In the genomic region with DNA sequence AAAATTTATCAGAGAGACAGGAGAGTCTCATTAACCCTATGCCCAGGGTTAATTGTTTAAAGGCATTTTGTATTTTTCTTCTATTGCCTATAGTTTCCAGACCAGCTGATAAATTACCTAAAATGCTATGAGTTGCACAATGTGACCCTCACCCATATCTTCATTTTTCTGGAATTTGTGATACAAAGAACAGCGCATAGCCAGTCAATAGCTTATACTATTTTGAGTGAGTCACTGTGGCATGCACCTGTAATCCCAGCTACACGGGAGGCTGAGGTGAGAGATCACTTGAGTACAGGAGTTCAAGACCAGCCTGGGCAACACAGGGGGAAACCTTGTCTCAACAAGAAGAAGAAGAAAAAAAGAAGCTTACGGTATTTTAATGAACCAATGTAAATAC, we compare ENCODE assay signal across 3 cellular contexts.
"Had no signal": no experiment of that assay in that cellular context is flagged by ENCODE, and none has a peak within 500 bp of the region (broad histone marks: within the 10 kb centered on the region; RNA-seq: fewer than 3 reads in every experiment).

No MANE protein-coding gene starts in this region.

- DNase-seq: GDM1, GF-D8 had no signal

- H3K4me3 ChIP-seq: GM12878 had no signal

- ATAC-seq: GM12878 had no signal
